ENCODE assay signal across 9 cellular contexts in the genomic region with DNA sequence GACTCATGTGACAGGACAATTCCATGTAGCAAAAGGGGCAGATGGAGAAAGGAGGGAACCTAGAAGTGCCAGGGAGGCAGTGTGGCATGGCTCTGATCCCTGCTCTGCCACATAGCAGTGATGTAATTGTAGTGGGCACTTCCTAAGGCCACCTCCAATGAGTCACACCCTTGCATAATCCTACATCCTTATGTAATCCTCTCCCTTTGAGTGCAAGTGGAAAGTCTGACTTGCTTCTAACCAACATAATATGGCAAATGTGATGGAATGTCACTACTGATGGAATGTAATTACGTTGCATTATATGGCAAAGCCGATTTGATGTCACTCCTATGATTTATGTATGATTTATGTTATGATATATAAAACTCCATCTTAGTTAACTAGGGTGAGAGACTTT.
DNase-seq lines count a peak whose midpoint lies in the region; ATAC-seq and TF ChIP-seq lines count a peak whose summit lies in the region.
"Had no signal": no experiment of that assay in that cellular context is flagged by ENCODE, and none has a peak within 500 bp of the region (broad histone marks: within the 10 kb centered on the region; RNA-seq: fewer than 3 reads in every experiment).

No MANE protein-coding gene starts in this region.

- peaks cover 24% of the 10 kb centered on the region for H3K27me3 Mint-ChIP-seq in activated T-helper 1 cell treated with anti-CD3 and anti-CD28 coated beads, Interleukin-12 subunit alpha, Interleukin-12 subunit beta, Interleukin-2, Interleukin-4 antibody, amounts not matched to agents 30 ng/mL and 10 ng/mL and 1 ng/mL, durations not matched to agents 14 hours and 24 hours and 36 hours (ENCODE audit: insufficient read depth)

- no peak for TF ChIP-seq CTCF in choroid plexus epithelial cell (conservative IDR thresholded peaks at IDR 0.05; ENCODE audit: low read depth, low read length)

- no peak overlapping the region for H3K27ac Mint-ChIP-seq in activated T-helper 1 cell treated with anti-CD3 and anti-CD28 coated beads, Interleukin-12 subunit alpha, Interleukin-12 subunit beta, Interleukin-2, Interleukin-4 antibody, amounts not matched to agents 30 ng/mL and 10 ng/mL and 1 ng/mL, durations not matched to agents 14 hours and 24 hours and 36 hours

- ATAC-seq in HG02885 (IDR thresholded peaks at IDR 0.05; ENCODE audit: poor library complexity, unreplicated experiment): no peak

- no peak overlapping the region for H3K4me3 ChIP-seq in choroid plexus epithelial cell (ENCODE audit: low read depth, low read length)

- H3K4me3 Mint-ChIP-seq in activated T-helper 1 cell treated with anti-CD3 and anti-CD28 coated beads, Interleukin-12 subunit alpha, Interleukin-12 subunit beta, Interleukin-2, Interleukin-4 antibody, amounts not matched to agents 30 ng/mL and 10 ng/mL and 1 ng/mL, durations not matched to agents 14 hours and 24 hours and 36 hours: no peak overlapping the region

- DNase-seq in ELR (ENCODE audit: low read depth) (peak; percentile 60), NCI-H226 (peak; percentile 80), choroid plexus epithelial cell (ENCODE audit: low read depth) (peak; percentile 52), non-pigmented ciliary epithelial cell (ENCODE audit: low read depth) (peak; percentile 24), NCI-H1694 (lab: John Stamatoyannopoulos, UW) (no peak), epidermal melanocyte (ENCODE audit: insufficient read length, low spot score) (no peak)
- DNase-seq in activated T-helper 1 cell treated with anti-CD3 and anti-CD28 coated beads, Interleukin-12 subunit alpha, Interleukin-12 subunit beta, Interleukin-2, Interleukin-4 antibody, amounts not matched to agents 30 ng/mL and 10 ng/mL and 1 ng/mL, durations not matched to agents 14 hours and 24 hours and 36 hours (ENCODE audit: low spot score): no peak
- DNase-seq: NCI-H1417 treated with DMSO at 0.1 percent for 48 hours had no signal

- H3K4me1 Mint-ChIP-seq in activated T-helper 1 cell treated with anti-CD3 and anti-CD28 coated beads, Interleukin-12 subunit alpha, Interleukin-12 subunit beta, Interleukin-2, Interleukin-4 antibody, amounts not matched to agents 30 ng/mL and 10 ng/mL and 1 ng/mL, durations not matched to agents 14 hours and 24 hours and 36 hours (ENCODE audit: low read depth): no peaks in the 10 kb centered on the region

- H3K36me3 Mint-ChIP-seq in activated T-helper 1 cell treated with anti-CD3 and anti-CD28 coated beads, Interleukin-12 subunit alpha, Interleukin-12 subunit beta, Interleukin-2, Interleukin-4 antibody, amounts not matched to agents 30 ng/mL and 10 ng/mL and 1 ng/mL, durations not matched to agents 14 hours and 24 hours and 36 hours (ENCODE audit: low read depth): no peaks in the 10 kb centered on the region

- intact Hi-C loops in activated T-helper 1 cell treated with anti-CD3 and anti-CD28 coated beads, Interleukin-12 subunit alpha, Interleukin-12 subunit beta, Interleukin-2, Interleukin-4 antibody, amounts not matched to agents 30 ng/mL and 10 ng/mL and 1 ng/mL, durations not matched to agents 14 hours and 24 hours and 36 hours (cut with micrococcal nuclease): no loop called here

- H3K9me3 Mint-ChIP-seq in activated T-helper 1 cell treated with anti-CD3 and anti-CD28 coated beads, Interleukin-12 subunit alpha, Interleukin-12 subunit beta, Interleukin-2, Interleukin-4 antibody, amounts not matched to agents 30 ng/mL and 10 ng/mL and 1 ng/mL, durations not matched to agents 14 hours and 24 hours and 36 hours: no peaks in the 10 kb centered on the region

Comparison
In these comparisons a context has a peak if more than half of its experiments do, and no peak if none do; other contexts are left out.
1. DNase-seq: peak in ELR (single experiment), NCI-H226 (single experiment), choroid plexus epithelial cell (single experiment) and non-pigmented ciliary epithelial cell (single experiment); none in NCI-H1694 (single experiment), activated T-helper 1 cell treated with anti-CD3 and anti-CD28 coated beads, Interleukin-12 subunit alpha, Interleukin-12 subunit beta, Interleukin-2, Interleukin-4 antibody, amounts not matched to agents 30 ng/mL and 10 ng/mL and 1 ng/mL, durations not matched to agents 14 hours and 24 hours and 36 hours (single experiment) and epidermal melanocyte (single experiment).